In genomic region chr12:6367065-6367968, GRCh38 we compare ENCODE assay signal across 1 cellular context.
TF ChIP-seq lines count a peak whose summit lies in the region.

No MANE protein-coding gene starts in this region.

TF ChIP-seq in GM23338, 12 proteins besides CTCF, POLR2A, EP300 and RAD21 (continued from another document):
- TF ChIP-seq STAT1 (IDR thresholded peaks at IDR 0.05; ENCODE audit: unreplicated experiment): no peak
- no peak for TF ChIP-seq NANOG (IDR thresholded peaks at IDR 0.05; ENCODE audit: borderline replicate concordance)
